15 cellular contexts compared by ENCODE assay signal in genomic region chr16:71590071-71590470, GRCh38. TPM values are rescaled to one million over a fixed set of nuclear protein-coding genes. Genes with fewer than 3 reads are reported as not detected.
"Had no signal": no experiment of that assay in that cellular context is flagged by ENCODE, and none has a peak within 500 bp of the region (broad histone marks: within the 10 kb centered on the region; RNA-seq: fewer than 3 reads in every experiment).

No MANE protein-coding gene starts in this region.

RNA-seq across cellular contexts. Expression of gene TAT, which starts 13.2 kb away (rescaled TPM):
- total RNA-seq: kidney, kidney epithelial cell, left cardiac atrium, left ventricle myocardium inferior, left ventricle myocardium superior, lower leg skin, lower lobe of right lung, lung microvascular endothelial cell, mammary epithelial cell, mesenteric fat pad, mesothelial cell of epicardium, mononuclear cell, myocyte had no signal
- polyA plus RNA-seq: keratinocyte, mammary epithelial cell had no signal

RNA-seq across cellular contexts. Expression of gene MARVELD3, which starts 35.9 kb away (rescaled TPM):
- total RNA-seq: left cardiac atrium, left ventricle myocardium inferior, left ventricle myocardium superior, lung microvascular endothelial cell, mesenteric fat pad, mononuclear cell, myocyte had no signal
- polyA plus RNA-seq: immature natural killer cell had no signal
